28 cellular contexts compared by ENCODE assay signal in the genomic region with DNA sequence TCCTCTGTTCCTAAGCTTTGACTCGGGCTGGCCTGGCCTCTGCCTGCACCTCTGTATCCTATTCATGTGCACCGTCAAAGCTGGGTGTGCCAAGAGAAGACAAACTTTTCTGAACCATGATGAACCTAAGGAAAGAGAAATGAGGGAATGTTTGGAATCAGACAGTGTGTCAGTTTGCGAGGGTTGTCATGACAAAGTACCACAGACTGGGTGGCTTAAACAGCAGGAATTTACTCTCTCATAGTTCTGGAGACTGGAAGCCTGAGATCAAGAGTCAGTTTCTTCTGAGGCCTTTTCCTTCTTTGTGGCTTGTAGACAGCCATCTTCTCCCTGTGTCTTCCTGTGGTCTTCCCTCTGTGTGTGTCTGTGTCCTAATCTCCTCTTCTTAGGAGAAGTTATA.
"Had no signal": no experiment of that assay in that cellular context is flagged by ENCODE, and none has a peak within 500 bp of the region (broad histone marks: within the 10 kb centered on the region; RNA-seq: fewer than 3 reads in every experiment).

No MANE protein-coding gene starts in this region.

- H3K4me3 Mint-ChIP-seq: activated CD4-positive, alpha-beta T cell treated with anti-CD3 and anti-CD28 coated beads, Interleukin-2, amount 10 ng/mL, durations not matched to agents 24 days and 14 days; activated CD8-positive, alpha-beta memory T cell treated with anti-CD3 and anti-CD28 coated beads, Interleukin-2, amount 10 ng/mL, durations not matched to agents 7 days and 5 days; activated CD8-positive, alpha-beta T cell treated with anti-CD3 and anti-CD28 coated beads for 36 hours; activated naive CD4-positive, alpha-beta T cell treated with anti-CD3 and anti-CD28 coated beads, Interleukin-2, amount 10 ng/mL, durations not matched to agents 7 days and 5 days; effector memory CD8-positive, alpha-beta T cell; mesothelial cell of epicardium; natural killer cell treated with Interleukin-12 subunit alpha and Interleukin-12 subunit beta and Interleukin-15 and Interleukin-18, amount 100 ng/mL, for 72 hours; stimulated activated naive CD8-positive, alpha-beta T cell treated with anti-CD3 and anti-CD28 coated beads, Interleukin-15, amount 100 ng/mL, for 72 hours had no signal

- H3K4me3 ChIP-seq: dorsolateral prefrontal cortex, esophagus muscularis mucosa, gastroesophageal sphincter, heart left ventricle, lung, pancreas, psoas muscle, suprapubic skin, tibial nerve had no signal

- H3K9me3 Mint-ChIP-seq: activated CD4-positive, alpha-beta T cell treated with anti-CD3 and anti-CD28 coated beads, Interleukin-2, amount 10 ng/mL, durations not matched to agents 24 days and 14 days; activated CD8-positive, alpha-beta T cell treated with anti-CD3 and anti-CD28 coated beads for 36 hours; activated naive CD4-positive, alpha-beta T cell treated with anti-CD3 and anti-CD28 coated beads, Interleukin-2, amount 10 ng/mL, durations not matched to agents 7 days and 5 days; effector memory CD8-positive, alpha-beta T cell; natural killer cell treated with Interleukin-12 subunit alpha and Interleukin-12 subunit beta and Interleukin-15 and Interleukin-18, amount 100 ng/mL, for 72 hours had no signal

- H3K27me3 ChIP-seq: brain microvascular endothelial cell, dorsolateral prefrontal cortex, esophagus muscularis mucosa, gastroesophageal sphincter, heart left ventricle, pancreas, suprapubic skin, tibial nerve had no signal

- H3K27me3 Mint-ChIP-seq: activated CD4-positive, alpha-beta T cell treated with anti-CD3 and anti-CD28 coated beads, Interleukin-2, amount 10 ng/mL, durations not matched to agents 24 days and 14 days; activated CD8-positive, alpha-beta memory T cell treated with anti-CD3 and anti-CD28 coated beads, Interleukin-2, amount 10 ng/mL, durations not matched to agents 7 days and 5 days; activated CD8-positive, alpha-beta T cell treated with anti-CD3 and anti-CD28 coated beads for 36 hours; activated naive CD4-positive, alpha-beta T cell treated with anti-CD3 and anti-CD28 coated beads, Interleukin-2, amount 10 ng/mL, durations not matched to agents 7 days and 5 days; effector memory CD8-positive, alpha-beta T cell; natural killer cell treated with Interleukin-12 subunit alpha and Interleukin-12 subunit beta and Interleukin-15 and Interleukin-18, amount 100 ng/mL, for 72 hours; stimulated activated naive CD8-positive, alpha-beta T cell treated with anti-CD3 and anti-CD28 coated beads, Interleukin-15, amount 100 ng/mL, for 72 hours had no signal

- H3K27ac Mint-ChIP-seq: activated CD4-positive, alpha-beta T cell treated with anti-CD3 and anti-CD28 coated beads, Interleukin-2, amount 10 ng/mL, durations not matched to agents 24 days and 14 days; activated CD8-positive, alpha-beta memory T cell treated with anti-CD3 and anti-CD28 coated beads, Interleukin-2, amount 10 ng/mL, durations not matched to agents 7 days and 5 days; activated CD8-positive, alpha-beta T cell treated with anti-CD3 and anti-CD28 coated beads for 36 hours; activated naive CD4-positive, alpha-beta T cell treated with anti-CD3 and anti-CD28 coated beads, Interleukin-2, amount 10 ng/mL, durations not matched to agents 7 days and 5 days; mesothelial cell of epicardium; natural killer cell treated with Interleukin-12 subunit alpha and Interleukin-12 subunit beta and Interleukin-15 and Interleukin-18, amount 100 ng/mL, for 72 hours had no signal

- H3K4me1 ChIP-seq: gastroesophageal sphincter, heart left ventricle, pancreas, psoas muscle, suprapubic skin, tibial nerve had no signal

- H3K4me1 Mint-ChIP-seq: activated CD4-positive, alpha-beta T cell treated with anti-CD3 and anti-CD28 coated beads, Interleukin-2, amount 10 ng/mL, durations not matched to agents 24 days and 14 days; activated CD8-positive, alpha-beta memory T cell treated with anti-CD3 and anti-CD28 coated beads, Interleukin-2, amount 10 ng/mL, durations not matched to agents 7 days and 5 days; activated naive CD4-positive, alpha-beta T cell treated with anti-CD3 and anti-CD28 coated beads, Interleukin-2, amount 10 ng/mL, durations not matched to agents 7 days and 5 days; mesothelial cell of epicardium; stimulated activated naive CD8-positive, alpha-beta T cell treated with anti-CD3 and anti-CD28 coated beads, Interleukin-15, amount 100 ng/mL, for 72 hours had no signal

- H3K9me3 ChIP-seq: esophagus muscularis mucosa, gastroesophageal sphincter, pancreas, psoas muscle, suprapubic skin, tibial nerve had no signal

- H3K27ac ChIP-seq: brain microvascular endothelial cell, esophagus muscularis mucosa, gastroesophageal sphincter, heart left ventricle, pancreas, psoas muscle, suprapubic skin, tibial nerve had no signal

- ATAC-seq: activated CD8-positive, alpha-beta memory T cell treated with anti-CD3 and anti-CD28 coated beads, Interleukin-2, amount 10 ng/mL, durations not matched to agents 7 days and 5 days; activated CD8-positive, alpha-beta T cell treated with anti-CD3 and anti-CD28 coated beads for 36 hours; effector memory CD8-positive, alpha-beta T cell; gastroesophageal sphincter; heart left ventricle; left lobe of liver; natural killer cell treated with Interleukin-12 subunit alpha and Interleukin-12 subunit beta and Interleukin-15 and Interleukin-18, amount 100 ng/mL, for 72 hours; pancreas; psoas muscle; right cardiac atrium; stimulated activated naive CD8-positive, alpha-beta T cell treated with anti-CD3 and anti-CD28 coated beads, Interleukin-15, amount 100 ng/mL, for 72 hours had no signal

- FAIRE-seq: colon, keratinocyte, pancreas had no signal

- DNase-seq: activated CD4-positive, alpha-beta T cell treated with anti-CD3 and anti-CD28 coated beads, Interleukin-2, amount 10 ng/mL, durations not matched to agents 24 days and 14 days; activated CD8-positive, alpha-beta memory T cell treated with anti-CD3 and anti-CD28 coated beads, Interleukin-2, amount 10 ng/mL, durations not matched to agents 7 days and 5 days; activated CD8-positive, alpha-beta T cell treated with anti-CD3 and anti-CD28 coated beads for 36 hours; activated effector memory CD4-positive, alpha-beta T cell treated with anti-CD3 and anti-CD28 coated beads, Interleukin-2, amount 50 U/mL, for 16 hours; activated naive CD4-positive, alpha-beta T cell treated with anti-CD3 and anti-CD28 coated beads, Interleukin-2, amount 10 ng/mL, durations not matched to agents 7 days and 5 days; activated T-cell treated with anti-CD3 and anti-CD28 coated beads for 4 hours; anterior cingulate cortex; brain microvascular endothelial cell; central memory CD4-positive, alpha-beta T cell; dorsolateral prefrontal cortex; effector memory CD8-positive, alpha-beta T cell; heart left ventricle; pancreas; psoas muscle; right cardiac atrium; stimulated activated CD4-positive, alpha-beta T cell treated with anti-CD3 and anti-CD28 coated beads, Interleukin-12 subunit alpha, Interleukin-12 subunit beta, amount 100 ng/mL, for 4 hours; stimulated activated CD4-positive, alpha-beta T cell treated with anti-CD3 and anti-CD28 coated beads, Interleukin-1b, Interleukin-23, amount 100 ng/mL, for 48 hours; stimulated activated naive CD8-positive, alpha-beta T cell treated with anti-CD3 and anti-CD28 coated beads, Interleukin-15, amount 100 ng/mL, for 72 hours had no signal

- H3K36me3 Mint-ChIP-seq: activated naive CD4-positive, alpha-beta T cell treated with anti-CD3 and anti-CD28 coated beads, Interleukin-2, amount 10 ng/mL, durations not matched to agents 7 days and 5 days had no signal
